ENCODE assay signal across 8 cellular contexts in the genomic region with DNA sequence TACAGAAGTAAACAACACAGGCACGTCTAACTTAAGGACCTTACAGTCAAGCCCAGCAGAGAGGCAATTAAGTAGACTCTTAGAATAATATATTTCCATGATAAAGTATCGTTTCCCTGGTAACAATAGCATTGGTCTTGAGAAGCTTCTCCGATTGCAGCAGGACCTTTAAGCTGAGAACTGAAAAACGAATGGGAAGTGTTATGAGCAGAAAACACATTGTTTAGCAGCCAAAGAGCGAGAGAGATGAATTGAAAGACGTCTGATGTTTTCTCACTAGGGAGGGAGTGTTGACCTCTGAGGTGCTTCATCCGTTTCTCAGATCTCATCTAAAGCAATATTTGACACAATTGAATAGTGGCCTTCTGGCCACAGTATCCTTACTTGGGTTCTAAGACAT. TPM values are rescaled to one million over a fixed set of nuclear protein-coding genes. Genes with fewer than 3 reads are reported as not detected.
DNase-seq lines count a peak whose midpoint lies in the region; ATAC-seq and TF ChIP-seq lines count a peak whose summit lies in the region.

No MANE protein-coding gene starts in this region.

- no peaks in the 10 kb centered on the region for H3K9me2 ChIP-seq in PC-9 (ENCODE audit: insufficient read depth)

- peaks cover 26% of the 10 kb centered on the region; the same call in 1 of the 2 replicates for H3F3A ChIP-seq in PC-9 (ENCODE audit: insufficient read depth, low read depth)

- intact Hi-C loops in PC-9 (cut with micrococcal nuclease; ENCODE audit: unreplicated experiment): loop anchor here (5.0 kb wide), 2 partner anchors 120 to 305 kb away; no protein-coding TSS in a partner anchor

- H2AFZ ChIP-seq in PC-9 (peak overlapping the region; percentile 79; the same call in 1 of the 2 replicates), parathyroid adenoma (peak overlapping the region; percentile 100)

- DNase-seq in PC-9: no peak
- DNase-seq in epithelial cell of proximal tubule (ENCODE audit: low read depth): no peak
- no peak for DNase-seq in activated CD4-positive, CD25-positive, alpha-beta regulatory T cell treated with anti-CD3 and anti-CD28 coated beads, Interleukin-2, amount 50 U/mL, for 72 hours
- no peak for DNase-seq in middle frontal gyrus (ENCODE audit: extremely low spot score, low spot score)
- no peak for DNase-seq in C1 segment of cervical spinal cord (lab: John Stamatoyannopoulos, UW)

- peak overlapping the region; percentile 63 for H3K4me3 ChIP-seq in PC-9
- peak overlapping the region; percentile 87 for H3K4me3 ChIP-seq in epithelial cell of proximal tubule (ENCODE audit: low read depth, low read length)
- peak overlapping the region; percentile 100 for H3K4me3 ChIP-seq in parathyroid adenoma (ENCODE audit: low read depth, low read length)

- H3K27ac ChIP-seq in PC-9 (peak overlapping the region; percentile 88), parathyroid adenoma (no peak overlapping the region)

- no peak for TF ChIP-seq CTCF in PC-9 (conservative IDR thresholded peaks at IDR 0.05)
- TF ChIP-seq CTCF in epithelial cell of proximal tubule (conservative IDR thresholded peaks at IDR 0.05; ENCODE audit: low read depth, low read length): no peak
- TF ChIP-seq CTCF in parathyroid adenoma (IDR thresholded peaks at IDR 0.05): no peak

- ATAC-seq in HG03460 (IDR thresholded peaks at IDR 0.05; ENCODE audit: unreplicated experiment): no peak

- H3K27me3 ChIP-seq in PC-9 (ENCODE audit: insufficient read depth, low read depth) (no peaks in the 10 kb centered on the region), parathyroid adenoma (ENCODE audit: control insufficient read depth, insufficient read depth, low read length) (no peaks in the 10 kb centered on the region)

- CTCF ChIA-PET in PC-9 (lab: Charles Lee): interaction anchor here (0.6 to 0.7 kb wide), 2 partner anchors 13 to 122 kb away, joined by 3 to 5 read pairs; no protein-coding TSS in a partner anchor

- H3K9ac ChIP-seq in ES-I3 (ENCODE audit: low read depth, low read length) (peak overlapping the region; percentile 98), parathyroid adenoma (no peak overlapping the region)

- POLR2A ChIA-PET in PC-9 (lab: Charles Lee; ENCODE audit: unreplicated experiment): interaction anchor here (0.6 to 0.7 kb wide), 2 partner anchors 122 to 138 kb away, joined by 3 to 9 read pairs; no protein-coding TSS in a partner anchor

- BruUV-seq in PC-9 (replicated peaks; lab: Mats Ljungman, UMichigan): TSS peak; percentile 42

- peaks cover 81% of the 10 kb centered on the region for H3K79me2 ChIP-seq in PC-9 (ENCODE audit: low read depth)
- H3K79me2 ChIP-seq in parathyroid adenoma: peaks cover 37% of the 10 kb centered on the region

- H3K4me2 ChIP-seq in PC-9 (peak overlapping the region; percentile 97), parathyroid adenoma (ENCODE audit: low read length) (peak overlapping the region; percentile 97)

- H3K36me3 ChIP-seq in ES-I3 (ENCODE audit: insufficient read depth, low read length) (peaks cover 4% of the 10 kb centered on the region), PC-9 (ENCODE audit: low read depth) (peaks cover 14% of the 10 kb centered on the region), parathyroid adenoma (ENCODE audit: control insufficient read depth, insufficient read depth, low read length) (no peaks in the 10 kb centered on the region)

- H3K4me1 ChIP-seq in ES-I3 (ENCODE audit: insufficient read depth, low read length): peaks cover 17% of the 10 kb centered on the region
- H3K4me1 ChIP-seq in PC-9 (replicated peaks; ENCODE audit: insufficient read depth): peaks cover 36% of the 10 kb centered on the region
- H3K4me1 ChIP-seq in parathyroid adenoma: peaks cover 10% of the 10 kb centered on the region

- H3K9me3 ChIP-seq in ES-I3 (ENCODE audit: control insufficient read depth, insufficient read depth, low read length) (no peaks in the 10 kb centered on the region), PC-9 (ENCODE audit: insufficient read depth, low read depth) (no peaks in the 10 kb centered on the region), parathyroid adenoma (ENCODE audit: control insufficient read depth, low read length) (no peaks in the 10 kb centered on the region)

- peaks cover 42% of the 10 kb centered on the region for H4K20me1 ChIP-seq in PC-9 (ENCODE audit: insufficient read depth)

RNA-seq across cellular contexts. Expression of a gene that starts 0.9 kb away (rescaled TPM):
- total RNA-seq in PC-9 (2021): 33.0 and 36.5 TPM in 2 replicates
- total RNA-seq in epithelial cell of proximal tubule: 8.7 and 27.3 TPM in 2 replicates

RNA-seq across cellular contexts. Expression of a gene that starts 1.2 kb away (rescaled TPM):
- total RNA-seq in PC-9 (2021): 45.8 and 61.8 TPM in 2 replicates
- 20.9 and 27.1 TPM in 2 replicates for total RNA-seq in epithelial cell of proximal tubule

RNA-seq across cellular contexts. Expression of a gene that starts 19.5 kb away (rescaled TPM):
- total RNA-seq in PC-9 (2021) (70.5 and 75.1 TPM in 2 replicates), epithelial cell of proximal tubule (45.4 and 54.2 TPM in 2 replicates)

RNA-seq across cellular contexts. Expression of a gene that starts 27.0 kb away (rescaled TPM):
- total RNA-seq in PC-9 (2021) (10.9 and 13.9 TPM in 2 replicates), epithelial cell of proximal tubule (0.94 and 2.7 TPM in 2 replicates)
